ENCODE assay signal across 33 cellular contexts in genomic region chr9:32677931-32678330, GRCh38. TPM values are rescaled to one million over a fixed set of nuclear protein-coding genes. Genes with fewer than 3 reads are reported as not detected.
"Had no signal": no experiment of that assay in that cellular context is flagged by ENCODE, and none has a peak within 500 bp of the region (broad histone marks: within the 10 kb centered on the region; RNA-seq: fewer than 3 reads in every experiment).

No MANE protein-coding gene starts in this region.

- H3K4me1 ChIP-seq: adrenal gland, ascending aorta, breast epithelium, esophagus muscularis mucosa, gastroesophageal sphincter, heart right ventricle had no signal

- H3K4me3 ChIP-seq: adrenal gland, ascending aorta, breast epithelium, cardiac muscle cell, coronary artery, dorsolateral prefrontal cortex, esophagus muscularis mucosa, gastroesophageal sphincter, heart right ventricle, hepatocyte had no signal

- H3K27me3 ChIP-seq: adrenal gland, ascending aorta, breast epithelium, cardiac muscle cell, esophagus muscularis mucosa, gastroesophageal sphincter, heart right ventricle, hepatocyte had no signal

- DNase-seq: activated CD4-positive, alpha-beta memory T cell treated with anti-CD3 and anti-CD28 coated beads for 36 hours; activated CD4-positive, alpha-beta T cell treated with anti-CD3 and anti-CD28 coated beads for 36 hours; activated CD4-positive, alpha-beta T cell treated with anti-CD3 and anti-CD28 coated beads, Interleukin-2, amount 10 ng/mL, durations not matched to agents 24 days and 14 days; activated CD4-positive, CD25-positive, alpha-beta regulatory T cell; activated CD4-positive, CD25-positive, alpha-beta regulatory T cell treated with anti-CD3 and anti-CD28 coated beads, Interleukin-2, amount 50 U/mL, for 72 hours; activated CD8-positive, alpha-beta memory T cell treated with anti-CD3 and anti-CD28 coated beads, Interleukin-2, amount 10 ng/mL, durations not matched to agents 7 days and 5 days; activated CD8-positive, alpha-beta memory T cell treated with anti-CD3 and anti-CD28 coated beads, Interleukin-2, amount 50 U/mL, for 4 hours; activated CD8-positive, alpha-beta T cell treated with anti-CD3 and anti-CD28 coated beads, Interleukin-2, amount 10 ng/mL, durations not matched to agents 7 days and 5 days; activated effector memory CD4-positive, alpha-beta T cell treated with anti-CD3 and anti-CD28 coated beads, Interleukin-2, amount 50 U/mL, for 16 hours; activated naive CD4-positive, alpha-beta T cell treated with anti-CD3 and anti-CD28 coated beads for 36 hours; activated naive CD8-positive, alpha-beta T cell treated with anti-CD3 and anti-CD28 coated beads for 36 hours; activated naive CD8-positive, alpha-beta T cell treated with anti-CD3 and anti-CD28 coated beads, Interleukin-2, amount 50 U/mL, for 24 hours; activated T-cell treated with anti-CD3 and anti-CD28 coated beads, Interleukin-2, amount 50 U/mL, for 1 hour; activated T-cell treated with anti-CD3 and anti-CD28 coated beads, Interleukin-2, amount 50 U/mL, for 48 hours; adrenal gland; amygdala; central memory CD4-positive, alpha-beta T cell; cerebellar nuclear complex; dorsolateral prefrontal cortex; effector memory CD4-positive, alpha-beta T cell; erythroblast; foreskin melanocyte; heart right ventricle; T-helper 2 cell had no signal

- ATAC-seq: activated CD4-positive, alpha-beta T cell treated with anti-CD3 and anti-CD28 coated beads for 36 hours; activated CD8-positive, alpha-beta memory T cell treated with anti-CD3 and anti-CD28 coated beads, Interleukin-2, amount 10 ng/mL, durations not matched to agents 7 days and 5 days; activated CD8-positive, alpha-beta T cell treated with anti-CD3 and anti-CD28 coated beads, Interleukin-2, amount 10 ng/mL, durations not matched to agents 7 days and 5 days; activated naive CD8-positive, alpha-beta T cell treated with anti-CD3 and anti-CD28 coated beads, Interleukin-2, amount 50 U/mL, for 24 hours; gastroesophageal sphincter; heart right ventricle had no signal

- H3K36me3 ChIP-seq: adrenal gland, ascending aorta, breast epithelium, cardiac muscle cell, esophagus muscularis mucosa, gastroesophageal sphincter, heart right ventricle had no signal

- H3K9me3 ChIP-seq: adrenal gland, ascending aorta had no signal

- H3K27ac ChIP-seq: adrenal gland, ascending aorta, breast epithelium, cardiac muscle cell, coronary artery, dorsolateral prefrontal cortex, esophagus muscularis mucosa, gastroesophageal sphincter, heart right ventricle, hepatocyte had no signal

RNA-seq across cellular contexts. Expression of gene TAF1L, which starts 42.5 kb away (rescaled TPM):
- total RNA-seq: activated CD8-positive, alpha-beta memory T cell treated with anti-CD3 and anti-CD28 coated beads for 36 hours; activated CD8-positive, alpha-beta memory T cell treated with anti-CD3 and anti-CD28 coated beads, Interleukin-2, amount 10 ng/mL, durations not matched to agents 7 days and 5 days; activated T-helper 2 cell treated with anti-CD3 and anti-CD28 coated beads, Interferon-gamma antibody, Interleukin-2, Interleukin-4, amounts not matched to agents 10 μg/mL and 5 μg/mL and 100 μg/mL, durations not matched to agents 14 hours and 24 hours and 36 hours; adrenal gland; ascending aorta; breast epithelium; esophagus muscularis mucosa; heart right ventricle; hepatocyte had no signal
- polyA plus RNA-seq: cardiac muscle cell, hepatocyte had no signal
